Comparison of ENCODE assay signal across 11 cellular contexts in genomic region chr17:9360610-9361571, GRCh38.
DNase-seq lines count a peak whose midpoint lies in the region; ATAC-seq and TF ChIP-seq lines count a peak whose summit lies in the region.
"Had no signal": no experiment of that assay in that cellular context is flagged by ENCODE, and none has a peak within 500 bp of the region (broad histone marks: within the 10 kb centered on the region; RNA-seq: fewer than 3 reads in every experiment).

No MANE protein-coding gene starts in this region.

- CTCF ChIA-PET in activated CD4-positive, alpha-beta memory T cell treated with anti-CD3 and anti-CD28 coated beads for 36 hours (lab: Charles Lee) = interaction anchor here (0.7 to 1.2 kb wide), 2 partner anchors 168 to 337 kb away, joined by 3 read pairs; no protein-coding TSS in a partner anchor
- CTCF ChIA-PET in activated CD8-positive, alpha-beta memory T cell treated with anti-CD3 and anti-CD28 coated beads, Interleukin-2, amount 10 ng/mL, durations not matched to agents 7 days and 5 days (lab: Charles Lee) = no interaction called here

- intact Hi-C loops in activated CD4-positive, alpha-beta memory T cell treated with anti-CD3 and anti-CD28 coated beads for 36 hours (cut with micrococcal nuclease) = no loop called here
- intact Hi-C loops in posterior vena cava (cut with DNase I) = no loop called here

- no peak overlapping the region for H3K27ac ChIP-seq in osteoblast (ENCODE audit: low read depth, low read length)

- no peak overlapping the region for H3K4me3 Mint-ChIP-seq in activated CD4-positive, alpha-beta memory T cell treated with anti-CD3 and anti-CD28 coated beads for 36 hours
- H3K4me3 Mint-ChIP-seq in activated CD8-positive, alpha-beta memory T cell treated with anti-CD3 and anti-CD28 coated beads, Interleukin-2, amount 10 ng/mL, durations not matched to agents 7 days and 5 days = no peak overlapping the region
- H3K4me3 Mint-ChIP-seq: naive B cell had no signal

- H3K4me3 ChIP-seq in fibroblast of villous mesenchyme (ENCODE audit: low read depth, low read length) (peak overlapping the region; percentile 30), osteoblast (ENCODE audit: insufficient read depth, low read length) (no peak overlapping the region)

- H3K36me3 Mint-ChIP-seq in activated CD4-positive, alpha-beta memory T cell treated with anti-CD3 and anti-CD28 coated beads for 36 hours = peaks cover 3% of the 10 kb centered on the region
- no peaks in the 10 kb centered on the region for H3K36me3 Mint-ChIP-seq in activated CD8-positive, alpha-beta memory T cell treated with anti-CD3 and anti-CD28 coated beads, Interleukin-2, amount 10 ng/mL, durations not matched to agents 7 days and 5 days
- H3K36me3 Mint-ChIP-seq: naive B cell had no signal

- H3K9me3 Mint-ChIP-seq in activated CD4-positive, alpha-beta memory T cell treated with anti-CD3 and anti-CD28 coated beads for 36 hours = no peaks in the 10 kb centered on the region
- H3K9me3 Mint-ChIP-seq in activated CD8-positive, alpha-beta memory T cell treated with anti-CD3 and anti-CD28 coated beads, Interleukin-2, amount 10 ng/mL, durations not matched to agents 7 days and 5 days (ENCODE audit: low read depth) = no peaks in the 10 kb centered on the region
- H3K9me3 Mint-ChIP-seq: naive B cell had no signal

- H3K27ac Mint-ChIP-seq in activated CD4-positive, alpha-beta memory T cell treated with anti-CD3 and anti-CD28 coated beads for 36 hours = no peak overlapping the region
- H3K27ac Mint-ChIP-seq in activated CD8-positive, alpha-beta memory T cell treated with anti-CD3 and anti-CD28 coated beads, Interleukin-2, amount 10 ng/mL, durations not matched to agents 7 days and 5 days = no peak overlapping the region

- no peaks in the 10 kb centered on the region for H3K27me3 ChIP-seq in osteoblast (ENCODE audit: insufficient read depth, low read length)

- no peak overlapping the region for H2AFZ ChIP-seq in osteoblast (ENCODE audit: low read length)

- peaks cover 21% of the 10 kb centered on the region for H3K4me1 ChIP-seq in osteoblast (ENCODE audit: insufficient read depth, low read length)

- DNase-seq in AG09319 (ENCODE audit: extremely low read depth, low read depth) = peak; percentile 67
- DNase-seq in NCI-H524 (lab: John Stamatoyannopoulos, UW) = peak; percentile 33 to 71
- DNase-seq in fibroblast of villous mesenchyme (ENCODE audit: low read depth) = peak; percentile 95
- DNase-seq in osteoblast (ENCODE audit: insufficient read length, low spot score, missing footprints) = peak; percentile 88
- no peak for DNase-seq in activated CD4-positive, alpha-beta memory T cell treated with anti-CD3 and anti-CD28 coated beads for 36 hours
- DNase-seq in posterior vena cava (ENCODE audit: low spot score) = no peak
- DNase-seq in activated CD8-positive, alpha-beta memory T cell treated with anti-CD3 and anti-CD28 coated beads, Interleukin-2, amount 10 ng/mL, durations not matched to agents 7 days and 5 days = no peak
- DNase-seq: activated CD8-positive, alpha-beta memory T cell treated with anti-CD3 and anti-CD28 coated beads for 24 hours; Kasumi-1; naive B cell had no signal

- no peaks in the 10 kb centered on the region for H3K36me3 ChIP-seq in osteoblast (ENCODE audit: insufficient read depth, low read length)

- peaks cover 12% of the 10 kb centered on the region for H3K4me1 Mint-ChIP-seq in activated CD4-positive, alpha-beta memory T cell treated with anti-CD3 and anti-CD28 coated beads for 36 hours (ENCODE audit: low read depth)
- H3K4me1 Mint-ChIP-seq in activated CD8-positive, alpha-beta memory T cell treated with anti-CD3 and anti-CD28 coated beads, Interleukin-2, amount 10 ng/mL, durations not matched to agents 7 days and 5 days = peaks cover 3% of the 10 kb centered on the region

- no peaks in the 10 kb centered on the region for H3K9me3 ChIP-seq in osteoblast (ENCODE audit: low read depth, low read length)

- peak overlapping the region; percentile 52 for H3K4me2 ChIP-seq in osteoblast (ENCODE audit: insufficient read depth, low read length)

- H3K27me3 Mint-ChIP-seq in activated CD4-positive, alpha-beta memory T cell treated with anti-CD3 and anti-CD28 coated beads for 36 hours = no peaks in the 10 kb centered on the region
- no peaks in the 10 kb centered on the region for H3K27me3 Mint-ChIP-seq in activated CD8-positive, alpha-beta memory T cell treated with anti-CD3 and anti-CD28 coated beads, Interleukin-2, amount 10 ng/mL, durations not matched to agents 7 days and 5 days
- H3K27me3 Mint-ChIP-seq: naive B cell had no signal

- H4K20me1 ChIP-seq in osteoblast (ENCODE audit: insufficient read depth, low read length) = peaks cover 4% of the 10 kb centered on the region

- POLR2A ChIA-PET in activated CD4-positive, alpha-beta memory T cell treated with anti-CD3 and anti-CD28 coated beads for 36 hours (lab: Charles Lee) = no interaction called here

- no peak for ATAC-seq in GM19324 (IDR thresholded peaks at IDR 0.05; ENCODE audit: low FRiP score, unreplicated experiment)
- no peak for ATAC-seq in activated CD8-positive, alpha-beta memory T cell treated with anti-CD3 and anti-CD28 coated beads, Interleukin-2, amount 10 ng/mL, durations not matched to agents 7 days and 5 days

- no peaks in the 10 kb centered on the region for H3K79me2 ChIP-seq in osteoblast (ENCODE audit: insufficient read depth, low read length)

- TF ChIP-seq CTCF in AG09319 (IDR thresholded peaks at IDR 0.05; ENCODE audit: low read depth, low read length) = no peak
- no peak for TF ChIP-seq CTCF in fibroblast of villous mesenchyme (IDR thresholded peaks at IDR 0.05; ENCODE audit: insufficient read depth, low read depth, low read length)
- no peak for TF ChIP-seq CTCF in osteoblast (IDR thresholded peaks at IDR 0.05; ENCODE audit: extremely low read depth, low read depth, low read length)

Comparison
In these comparisons a context has a peak if more than half of its experiments do, and no peak if none do; other contexts are left out.
1. DNase-seq: peak in AG09319 (single experiment), NCI-H524 (2 of 2), fibroblast of villous mesenchyme (single experiment) and osteoblast (single experiment); none in activated CD4-positive, alpha-beta memory T cell treated with anti-CD3 and anti-CD28 coated beads for 36 hours (single experiment), posterior vena cava (single experiment) and activated CD8-positive, alpha-beta memory T cell treated with anti-CD3 and anti-CD28 coated beads, Interleukin-2, amount 10 ng/mL, durations not matched to agents 7 days and 5 days (single experiment).